ENCODE assay signal across 1 cellular context in the genomic region with DNA sequence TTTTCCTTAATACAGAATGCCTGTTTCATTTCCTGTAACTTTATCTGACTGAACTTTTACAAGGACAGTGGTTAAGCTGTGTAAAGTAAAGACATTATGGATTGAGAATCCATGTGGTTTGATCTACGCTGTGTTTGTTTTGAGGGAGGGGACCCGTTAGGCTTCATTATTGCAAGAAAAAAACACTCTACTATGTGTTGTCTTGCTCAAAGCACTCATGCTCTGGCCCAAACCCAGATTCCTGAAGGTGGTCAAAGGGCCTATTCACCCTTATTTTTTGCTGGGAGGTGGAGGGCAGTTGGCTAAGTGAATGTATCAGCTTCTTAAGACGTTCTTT.
TF ChIP-seq lines count a peak whose summit lies in the region.

No MANE protein-coding gene starts in this region.

TF ChIP-seq in WTC11, 78 proteins besides CTCF, POLR2A, EP300 and RAD21 (continued from another document):
- TF ChIP-seq, protein P1, sequence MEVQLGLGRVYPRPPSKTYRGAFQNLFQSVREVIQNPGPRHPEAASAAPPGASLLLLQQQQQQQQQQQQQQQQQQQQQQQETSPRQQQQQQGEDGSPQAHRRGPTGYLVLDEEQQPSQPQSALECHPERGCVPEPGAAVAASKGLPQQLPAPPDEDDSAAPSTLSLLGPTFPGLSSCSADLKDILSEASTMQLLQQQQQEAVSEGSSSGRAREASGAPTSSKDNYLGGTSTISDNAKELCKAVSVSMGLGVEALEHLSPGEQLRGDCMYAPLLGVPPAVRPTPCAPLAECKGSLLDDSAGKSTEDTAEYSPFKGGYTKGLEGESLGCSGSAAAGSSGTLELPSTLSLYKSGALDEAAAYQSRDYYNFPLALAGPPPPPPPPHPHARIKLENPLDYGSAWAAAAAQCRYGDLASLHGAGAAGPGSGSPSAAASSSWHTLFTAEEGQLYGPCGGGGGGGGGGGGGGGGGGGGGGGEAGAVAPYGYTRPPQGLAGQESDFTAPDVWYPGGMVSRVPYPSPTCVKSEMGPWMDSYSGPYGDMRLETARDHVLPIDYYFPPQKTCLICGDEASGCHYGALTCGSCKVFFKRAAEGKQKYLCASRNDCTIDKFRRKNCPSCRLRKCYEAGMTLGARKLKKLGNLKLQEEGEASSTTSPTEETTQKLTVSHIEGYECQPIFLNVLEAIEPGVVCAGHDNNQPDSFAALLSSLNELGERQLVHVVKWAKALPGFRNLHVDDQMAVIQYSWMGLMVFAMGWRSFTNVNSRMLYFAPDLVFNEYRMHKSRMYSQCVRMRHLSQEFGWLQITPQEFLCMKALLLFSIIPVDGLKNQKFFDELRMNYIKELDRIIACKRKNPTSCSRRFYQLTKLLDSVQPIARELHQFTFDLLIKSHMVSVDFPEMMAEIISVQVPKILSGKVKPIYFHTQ (CRISPR knock-in tag; IDR thresholded peaks at IDR 0.05), result no peak
- TF ChIP-seq, protein P2, sequence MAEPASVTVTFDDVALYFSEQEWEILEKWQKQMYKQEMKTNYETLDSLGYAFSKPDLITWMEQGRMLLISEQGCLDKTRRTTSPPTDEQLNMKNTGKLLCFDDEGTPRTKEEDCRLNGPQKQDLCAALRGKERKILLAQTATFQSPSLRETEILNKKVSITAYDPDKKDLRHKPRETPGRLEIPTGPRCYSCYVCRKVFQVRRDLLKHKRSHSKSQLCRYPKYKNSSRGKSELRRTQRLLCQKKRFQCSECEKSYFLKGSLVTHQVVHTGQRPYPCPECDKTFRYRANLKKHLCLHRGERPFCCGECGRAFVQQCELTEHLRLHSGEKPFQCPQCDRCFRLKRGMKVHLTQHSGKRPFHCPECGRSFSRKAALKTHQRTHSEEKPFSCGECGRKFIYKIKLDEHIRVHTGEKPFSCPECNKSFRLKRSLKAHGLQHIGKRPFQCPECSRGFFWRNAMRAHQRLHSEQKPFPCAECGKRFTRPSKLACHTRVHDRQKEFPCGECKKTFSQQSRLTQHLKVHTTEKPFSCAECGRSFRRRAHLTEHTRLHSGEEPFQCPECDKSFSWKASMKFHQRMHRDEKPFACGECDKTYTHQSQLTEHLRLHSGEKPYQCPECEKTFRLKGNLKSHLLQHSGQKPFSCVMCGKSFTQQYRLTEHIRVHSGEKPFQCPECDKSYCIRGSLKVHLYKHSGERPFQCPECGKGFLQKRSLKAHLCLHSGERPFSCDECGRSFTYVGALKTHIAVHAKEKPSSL (CRISPR knock-in tag; conservative IDR thresholded peaks at IDR 0.05), result no peak
- TF ChIP-seq ZBTB21 (CRISPR knock-in tag; IDR thresholded peaks at IDR 0.05; ENCODE audit: borderline replicate concordance) (no peak), NR2C2 (CRISPR knock-in tag; IDR thresholded peaks at IDR 0.05) (no peak), CBFB (CRISPR knock-in tag; IDR thresholded peaks at IDR 0.05; ENCODE audit: low read depth) (no peak)
